Comparison of ENCODE assay signal across 19 cellular contexts in genomic region chr6:52644246-52644645, GRCh38.
"Had no signal": no experiment of that assay in that cellular context is flagged by ENCODE, and none has a peak within 500 bp of the region (broad histone marks: within the 10 kb centered on the region; RNA-seq: fewer than 3 reads in every experiment).

No MANE protein-coding gene starts in this region.

- FAIRE-seq: RCC 7860 had no signal

- H3K4me3 ChIP-seq: MG63, SJSA1, SK-N-MC had no signal

- H3K27me3 ChIP-seq: SJSA1 had no signal

- H3K36me3 ChIP-seq: MG63, SJSA1 had no signal

- DNase-seq: Karpas-422, KG1, MG63, NCI-H1092, NCI-H1105 treated with DMSO at 0.1 percent for 48 hours, NCI-H1417 treated with DMSO at 0.1 percent for 48 hours, NCI-H146, NCI-H1694 treated with DMSO at 0.1 percent for 48 hours, NCI-H1930, NCI-H2081, NCI-H2107, NCI-H2227 treated with DMSO at 0.1 percent for 48 hours, NCI-H524, NCI-H526 treated with DMSO at 0.1 percent for 48 hours, NCI-H748 treated with DMSO at 0.1 percent for 48 hours, SHP77 treated with DMSO at 0.1 percent for 48 hours had no signal
